In genomic region chrX:115261148-115261547, GRCh38 we compare ENCODE assay signal across 1 cellular context.
TF ChIP-seq lines count a peak whose summit lies in the region.

No MANE protein-coding gene starts in this region.

TF ChIP-seq in IMR-90, 13 proteins besides CTCF, POLR2A, EP300 and RAD21:
- TF ChIP-seq USF2 (IDR thresholded peaks at IDR 0.05; ENCODE audit: low read depth, low read length) = no peak
- TF ChIP-seq ELK1 (IDR thresholded peaks at IDR 0.05; ENCODE audit: borderline replicate concordance, low read depth, low read length) = no peak
- TF ChIP-seq MAZ (IDR thresholded peaks at IDR 0.05; ENCODE audit: borderline replicate concordance, low read depth, low read length) = no peak
- no peak for TF ChIP-seq RCOR1 (IDR thresholded peaks at IDR 0.05; ENCODE audit: insufficient replicate concordance, low read length)
- TF ChIP-seq RFX5 (IDR thresholded peaks at IDR 0.05; ENCODE audit: low read depth, low read length) = no peak
- TF ChIP-seq MXI1 (IDR thresholded peaks at IDR 0.05; ENCODE audit: borderline replicate concordance, low read depth, low read length) = no peak
- no peak for TF ChIP-seq CEBPB (IDR thresholded peaks at IDR 0.05; ENCODE audit: low read depth, low read length)
- no peak for TF ChIP-seq SMC3 (IDR thresholded peaks at IDR 0.05; ENCODE audit: low read depth, low read length)
- TF ChIP-seq NFE2L2 (IDR thresholded peaks at IDR 0.05; ENCODE audit: low read depth, low read length) = no peak
- TF ChIP-seq MAFK (IDR thresholded peaks at IDR 0.05; ENCODE audit: low read depth, low read length) = no peak
- TF ChIP-seq FOS (IDR thresholded peaks at IDR 0.05; ENCODE audit: low read depth, low read length) = no peak
- no peak for TF ChIP-seq CHD1 (IDR thresholded peaks at IDR 0.05; ENCODE audit: low read depth, low read length)
- no peak for TF ChIP-seq BHLHE40 (IDR thresholded peaks at IDR 0.05; ENCODE audit: low read depth, low read length)
